1 cellular context compared by ENCODE assay signal in the genomic region with DNA sequence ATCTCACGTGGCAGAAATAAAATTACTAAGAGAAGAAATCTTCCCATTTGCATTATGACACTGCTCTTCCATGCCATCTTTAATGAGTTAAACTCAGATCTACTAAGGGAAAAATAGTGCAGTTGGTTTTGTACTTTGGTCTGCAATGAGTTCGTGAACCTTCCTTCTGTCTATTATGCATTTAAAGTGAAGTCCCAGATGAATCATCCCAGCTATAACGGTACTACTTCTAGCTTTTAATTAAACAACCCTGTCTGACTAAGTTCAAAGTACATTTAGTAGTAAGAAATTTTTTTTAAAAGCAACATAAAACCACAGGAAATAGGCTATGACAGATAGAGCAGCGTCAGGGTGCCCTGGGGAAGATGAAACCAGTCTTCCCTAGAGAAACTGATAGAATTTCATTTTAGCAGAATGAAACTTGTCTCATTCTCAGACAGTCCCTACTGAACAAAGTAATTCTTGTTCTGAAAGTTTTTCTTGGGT.
TF ChIP-seq lines count a peak whose summit lies in the region.

No MANE protein-coding gene starts in this region.

TF ChIP-seq in GM12878, 131 proteins besides CTCF, POLR2A, EP300 and RAD21 (continued from another document and continues in another):
- TF ChIP-seq, protein P1, sequence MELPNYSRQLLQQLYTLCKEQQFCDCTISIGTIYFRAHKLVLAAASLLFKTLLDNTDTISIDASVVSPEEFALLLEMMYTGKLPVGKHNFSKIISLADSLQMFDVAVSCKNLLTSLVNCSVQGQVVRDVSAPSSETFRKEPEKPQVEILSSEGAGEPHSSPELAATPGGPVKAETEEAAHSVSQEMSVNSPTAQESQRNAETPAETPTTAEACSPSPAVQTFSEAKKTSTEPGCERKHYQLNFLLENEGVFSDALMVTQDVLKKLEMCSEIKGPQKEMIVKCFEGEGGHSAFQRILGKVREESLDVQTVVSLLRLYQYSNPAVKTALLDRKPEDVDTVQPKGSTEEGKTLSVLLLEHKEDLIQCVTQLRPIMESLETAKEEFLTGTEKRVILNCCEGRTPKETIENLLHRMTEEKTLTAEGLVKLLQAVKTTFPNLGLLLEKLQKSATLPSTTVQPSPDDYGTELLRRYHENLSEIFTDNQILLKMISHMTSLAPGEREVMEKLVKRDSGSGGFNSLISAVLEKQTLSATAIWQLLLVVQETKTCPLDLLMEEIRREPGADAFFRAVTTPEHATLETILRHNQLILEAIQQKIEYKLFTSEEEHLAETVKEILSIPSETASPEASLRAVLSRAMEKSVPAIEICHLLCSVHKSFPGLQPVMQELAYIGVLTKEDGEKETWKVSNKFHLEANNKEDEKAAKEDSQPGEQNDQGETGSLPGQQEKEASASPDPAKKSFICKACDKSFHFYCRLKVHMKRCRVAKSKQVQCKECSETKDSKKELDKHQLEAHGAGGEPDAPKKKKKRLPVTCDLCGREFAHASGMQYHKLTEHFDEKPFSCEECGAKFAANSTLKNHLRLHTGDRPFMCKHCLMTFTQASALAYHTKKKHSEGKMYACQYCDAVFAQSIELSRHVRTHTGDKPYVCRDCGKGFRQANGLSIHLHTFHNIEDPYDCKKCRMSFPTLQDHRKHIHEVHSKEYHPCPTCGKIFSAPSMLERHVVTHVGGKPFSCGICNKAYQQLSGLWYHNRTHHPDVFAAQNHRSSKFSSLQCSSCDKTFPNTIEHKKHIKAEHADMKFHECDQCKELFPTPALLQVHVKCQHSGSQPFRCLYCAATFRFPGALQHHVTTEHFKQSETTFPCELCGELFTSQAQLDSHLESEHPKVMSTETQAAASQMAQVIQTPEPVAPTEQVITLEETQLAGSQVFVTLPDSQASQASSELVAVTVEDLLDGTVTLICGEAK (IDR thresholded peaks at IDR 0.05; ENCODE audit: borderline replicate concordance) = no peak
- TF ChIP-seq POLR2AphosphoS2 (IDR thresholded peaks at IDR 0.05; ENCODE audit: low read depth, low read length) (no peak), EGR1 (IDR thresholded peaks at IDR 0.05; ENCODE audit: borderline replicate concordance in 1 of 2, low read depth in 2 of 2, low read length in 2 of 2) (no peak), POLR2AphosphoS5 (IDR thresholded peaks at IDR 0.05; ENCODE audit: low read length) (no peak), MTA2 (IDR thresholded peaks at IDR 0.05; ENCODE audit: low read depth) (peak; percentile 85), CBFB (IDR thresholded peaks at IDR 0.05; ENCODE audit: low read depth) (no peak), YBX1 (IDR thresholded peaks at IDR 0.05) (no peak), ZNF207 (IDR thresholded peaks at IDR 0.05; ENCODE audit: borderline replicate concordance) (no peak), SMC3 (IDR thresholded peaks at IDR 0.05; ENCODE audit: borderline replicate concordance, low read length) (no peak), NFIC (IDR thresholded peaks at IDR 0.05; ENCODE audit: low read depth, low read length) (peak; percentile 47; the same call in 1 of the 2 replicates), EZH2 (IDR thresholded peaks at IDR 0.05; ENCODE audit: borderline replicate concordance, control insufficient read depth, low read depth, low read length) (no peak), ZZZ3 (IDR thresholded peaks at IDR 0.05; ENCODE audit: control insufficient read depth, insufficient read length, low read depth) (no peak), ASH2L (IDR thresholded peaks at IDR 0.05; ENCODE audit: borderline replicate concordance, low read depth) (no peak), TCF12 (IDR thresholded peaks at IDR 0.05; ENCODE audit: low read depth, low read length) (no peak), JUNB (IDR thresholded peaks at IDR 0.05) (peak; percentile 45; the same call in 1 of the 2 replicates), SRF (IDR thresholded peaks at IDR 0.05; ENCODE audit: low read depth in 2 of 2, low read length in 2 of 2) (no peak), HDGF (IDR thresholded peaks at IDR 0.05) (no peak), PAX5 (IDR thresholded peaks at IDR 0.05; ENCODE audit: borderline replicate concordance, low read depth, low read length) (no peak), RFX5 (IDR thresholded peaks at IDR 0.05; ENCODE audit: low read depth, low read length) (no peak), ATF7 (IDR thresholded peaks at IDR 0.05; ENCODE audit: low read depth) (peak; percentile 69), POU2F2 (IDR thresholded peaks at IDR 0.05; ENCODE audit: borderline replicate concordance, low read depth, low read length) (no peak), DPF2 (IDR thresholded peaks at IDR 0.05) (0 out of 2 replicates have a peak, but pooled peaks have one; percentile 30), SIX5 (IDR thresholded peaks at IDR 0.05; ENCODE audit: low read depth, low read length, severe bottlenecking) (no peak), ETV6 (conservative IDR thresholded peaks at IDR 0.05 in 1 of 2, IDR thresholded peaks at IDR 0.05 in 1 of 2; ENCODE audit: borderline replicate concordance in 1 of 2, low read depth in 1 of 2) (peak in 1 of 2 experiments; percentile 49; a peak in 1 of 4 replicates), TAF1 (IDR thresholded peaks at IDR 0.05; ENCODE audit: borderline replicate concordance, low read depth, low read length) (no peak), SUZ12 (IDR thresholded peaks at IDR 0.05; ENCODE audit: unreplicated experiment) (no peak), SMAD5 (IDR thresholded peaks at IDR 0.05; ENCODE audit: low read depth) (no peak), FOS (IDR thresholded peaks at IDR 0.05; ENCODE audit: borderline replicate concordance, extremely low read depth, insufficient read length) (no peak), RELA (IDR thresholded peaks at IDR 0.05; ENCODE audit: borderline replicate concordance, partially characterized antibody) (no peak), KLF5 (IDR thresholded peaks at IDR 0.05; ENCODE audit: partially characterized antibody) (no peak), ZNF274 (IDR thresholded peaks at IDR 0.05; ENCODE audit: insufficient read depth, insufficient read length) (no peak), BACH1 (IDR thresholded peaks at IDR 0.05; ENCODE audit: borderline replicate concordance) (no peak), KDM1A (IDR thresholded peaks at IDR 0.05; ENCODE audit: borderline replicate concordance) (no peak), CHD2 (IDR thresholded peaks at IDR 0.05; ENCODE audit: borderline replicate concordance, low read depth, low read length) (no peak), STAT3 (IDR thresholded peaks at IDR 0.05; ENCODE audit: low read depth, low read length) (no peak), CREM (IDR thresholded peaks at IDR 0.05; ENCODE audit: low read depth) (peak; percentile 52; the same call in 1 of the 2 replicates), TBL1XR1 (IDR thresholded peaks at IDR 0.05; ENCODE audit: low read depth, low read length) (no peak), SIN3A (IDR thresholded peaks at IDR 0.05; ENCODE audit: low read depth, low read length) (no peak), LARP7 (IDR thresholded peaks at IDR 0.05) (no peak), NBN (IDR thresholded peaks at IDR 0.05) (0 out of 2 replicates have a peak, but pooled peaks have one; percentile 56)
- TF ChIP-seq, protein P2, sequence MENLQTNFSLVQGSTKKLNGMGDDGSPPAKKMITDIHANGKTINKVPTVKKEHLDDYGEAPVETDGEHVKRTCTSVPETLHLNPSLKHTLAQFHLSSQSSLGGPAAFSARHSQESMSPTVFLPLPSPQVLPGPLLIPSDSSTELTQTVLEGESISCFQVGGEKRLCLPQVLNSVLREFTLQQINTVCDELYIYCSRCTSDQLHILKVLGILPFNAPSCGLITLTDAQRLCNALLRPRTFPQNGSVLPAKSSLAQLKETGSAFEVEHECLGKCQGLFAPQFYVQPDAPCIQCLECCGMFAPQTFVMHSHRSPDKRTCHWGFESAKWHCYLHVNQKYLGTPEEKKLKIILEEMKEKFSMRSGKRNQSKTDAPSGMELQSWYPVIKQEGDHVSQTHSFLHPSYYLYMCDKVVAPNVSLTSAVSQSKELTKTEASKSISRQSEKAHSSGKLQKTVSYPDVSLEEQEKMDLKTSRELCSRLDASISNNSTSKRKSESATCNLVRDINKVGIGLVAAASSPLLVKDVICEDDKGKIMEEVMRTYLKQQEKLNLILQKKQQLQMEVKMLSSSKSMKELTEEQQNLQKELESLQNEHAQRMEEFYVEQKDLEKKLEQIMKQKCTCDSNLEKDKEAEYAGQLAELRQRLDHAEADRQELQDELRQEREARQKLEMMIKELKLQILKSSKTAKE (IDR thresholded peaks at IDR 0.05; ENCODE audit: low read depth, poor library complexity, severe bottlenecking) = peak; percentile 74
- TF ChIP-seq, protein P3, sequence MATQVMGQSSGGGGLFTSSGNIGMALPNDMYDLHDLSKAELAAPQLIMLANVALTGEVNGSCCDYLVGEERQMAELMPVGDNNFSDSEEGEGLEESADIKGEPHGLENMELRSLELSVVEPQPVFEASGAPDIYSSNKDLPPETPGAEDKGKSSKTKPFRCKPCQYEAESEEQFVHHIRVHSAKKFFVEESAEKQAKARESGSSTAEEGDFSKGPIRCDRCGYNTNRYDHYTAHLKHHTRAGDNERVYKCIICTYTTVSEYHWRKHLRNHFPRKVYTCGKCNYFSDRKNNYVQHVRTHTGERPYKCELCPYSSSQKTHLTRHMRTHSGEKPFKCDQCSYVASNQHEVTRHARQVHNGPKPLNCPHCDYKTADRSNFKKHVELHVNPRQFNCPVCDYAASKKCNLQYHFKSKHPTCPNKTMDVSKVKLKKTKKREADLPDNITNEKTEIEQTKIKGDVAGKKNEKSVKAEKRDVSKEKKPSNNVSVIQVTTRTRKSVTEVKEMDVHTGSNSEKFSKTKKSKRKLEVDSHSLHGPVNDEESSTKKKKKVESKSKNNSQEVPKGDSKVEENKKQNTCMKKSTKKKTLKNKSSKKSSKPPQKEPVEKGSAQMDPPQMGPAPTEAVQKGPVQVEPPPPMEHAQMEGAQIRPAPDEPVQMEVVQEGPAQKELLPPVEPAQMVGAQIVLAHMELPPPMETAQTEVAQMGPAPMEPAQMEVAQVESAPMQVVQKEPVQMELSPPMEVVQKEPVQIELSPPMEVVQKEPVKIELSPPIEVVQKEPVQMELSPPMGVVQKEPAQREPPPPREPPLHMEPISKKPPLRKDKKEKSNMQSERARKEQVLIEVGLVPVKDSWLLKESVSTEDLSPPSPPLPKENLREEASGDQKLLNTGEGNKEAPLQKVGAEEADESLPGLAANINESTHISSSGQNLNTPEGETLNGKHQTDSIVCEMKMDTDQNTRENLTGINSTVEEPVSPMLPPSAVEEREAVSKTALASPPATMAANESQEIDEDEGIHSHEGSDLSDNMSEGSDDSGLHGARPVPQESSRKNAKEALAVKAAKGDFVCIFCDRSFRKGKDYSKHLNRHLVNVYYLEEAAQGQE (IDR thresholded peaks at IDR 0.05; ENCODE audit: low read depth, low read length) = no peak
- TF ChIP-seq, protein P4, sequence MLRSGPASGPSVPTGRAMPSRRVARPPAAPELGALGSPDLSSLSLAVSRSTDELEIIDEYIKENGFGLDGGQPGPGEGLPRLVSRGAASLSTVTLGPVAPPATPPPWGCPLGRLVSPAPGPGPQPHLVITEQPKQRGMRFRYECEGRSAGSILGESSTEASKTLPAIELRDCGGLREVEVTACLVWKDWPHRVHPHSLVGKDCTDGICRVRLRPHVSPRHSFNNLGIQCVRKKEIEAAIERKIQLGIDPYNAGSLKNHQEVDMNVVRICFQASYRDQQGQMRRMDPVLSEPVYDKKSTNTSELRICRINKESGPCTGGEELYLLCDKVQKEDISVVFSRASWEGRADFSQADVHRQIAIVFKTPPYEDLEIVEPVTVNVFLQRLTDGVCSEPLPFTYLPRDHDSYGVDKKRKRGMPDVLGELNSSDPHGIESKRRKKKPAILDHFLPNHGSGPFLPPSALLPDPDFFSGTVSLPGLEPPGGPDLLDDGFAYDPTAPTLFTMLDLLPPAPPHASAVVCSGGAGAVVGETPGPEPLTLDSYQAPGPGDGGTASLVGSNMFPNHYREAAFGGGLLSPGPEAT (IDR thresholded peaks at IDR 0.05; ENCODE audit: low read depth) = peak; percentile 25; the same call in 1 of the 2 replicates
- TF ChIP-seq, protein P5, sequence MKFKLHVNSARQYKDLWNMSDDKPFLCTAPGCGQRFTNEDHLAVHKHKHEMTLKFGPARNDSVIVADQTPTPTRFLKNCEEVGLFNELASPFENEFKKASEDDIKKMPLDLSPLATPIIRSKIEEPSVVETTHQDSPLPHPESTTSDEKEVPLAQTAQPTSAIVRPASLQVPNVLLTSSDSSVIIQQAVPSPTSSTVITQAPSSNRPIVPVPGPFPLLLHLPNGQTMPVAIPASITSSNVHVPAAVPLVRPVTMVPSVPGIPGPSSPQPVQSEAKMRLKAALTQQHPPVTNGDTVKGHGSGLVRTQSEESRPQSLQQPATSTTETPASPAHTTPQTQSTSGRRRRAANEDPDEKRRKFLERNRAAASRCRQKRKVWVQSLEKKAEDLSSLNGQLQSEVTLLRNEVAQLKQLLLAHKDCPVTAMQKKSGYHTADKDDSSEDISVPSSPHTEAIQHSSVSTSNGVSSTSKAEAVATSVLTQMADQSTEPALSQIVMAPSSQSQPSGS (IDR thresholded peaks at IDR 0.05; ENCODE audit: low read length) = peak; percentile 42; the same call in 1 of the 2 replicates
- TF ChIP-seq, protein P6, sequence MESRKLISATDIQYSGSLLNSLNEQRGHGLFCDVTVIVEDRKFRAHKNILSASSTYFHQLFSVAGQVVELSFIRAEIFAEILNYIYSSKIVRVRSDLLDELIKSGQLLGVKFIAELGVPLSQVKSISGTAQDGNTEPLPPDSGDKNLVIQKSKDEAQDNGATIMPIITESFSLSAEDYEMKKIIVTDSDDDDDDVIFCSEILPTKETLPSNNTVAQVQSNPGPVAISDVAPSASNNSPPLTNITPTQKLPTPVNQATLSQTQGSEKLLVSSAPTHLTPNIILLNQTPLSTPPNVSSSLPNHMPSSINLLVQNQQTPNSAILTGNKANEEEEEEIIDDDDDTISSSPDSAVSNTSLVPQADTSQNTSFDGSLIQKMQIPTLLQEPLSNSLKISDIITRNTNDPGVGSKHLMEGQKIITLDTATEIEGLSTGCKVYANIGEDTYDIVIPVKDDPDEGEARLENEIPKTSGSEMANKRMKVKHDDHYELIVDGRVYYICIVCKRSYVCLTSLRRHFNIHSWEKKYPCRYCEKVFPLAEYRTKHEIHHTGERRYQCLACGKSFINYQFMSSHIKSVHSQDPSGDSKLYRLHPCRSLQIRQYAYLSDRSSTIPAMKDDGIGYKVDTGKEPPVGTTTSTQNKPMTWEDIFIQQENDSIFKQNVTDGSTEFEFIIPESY (IDR thresholded peaks at IDR 0.05) = no peak
- TF ChIP-seq, protein P7, sequence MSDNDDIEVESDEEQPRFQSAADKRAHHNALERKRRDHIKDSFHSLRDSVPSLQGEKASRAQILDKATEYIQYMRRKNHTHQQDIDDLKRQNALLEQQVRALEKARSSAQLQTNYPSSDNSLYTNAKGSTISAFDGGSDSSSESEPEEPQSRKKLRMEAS (IDR thresholded peaks at IDR 0.05; ENCODE audit: low read depth, low read length) = no peak
